Comparison of ENCODE assay signal across 8 cellular contexts in the genomic region with DNA sequence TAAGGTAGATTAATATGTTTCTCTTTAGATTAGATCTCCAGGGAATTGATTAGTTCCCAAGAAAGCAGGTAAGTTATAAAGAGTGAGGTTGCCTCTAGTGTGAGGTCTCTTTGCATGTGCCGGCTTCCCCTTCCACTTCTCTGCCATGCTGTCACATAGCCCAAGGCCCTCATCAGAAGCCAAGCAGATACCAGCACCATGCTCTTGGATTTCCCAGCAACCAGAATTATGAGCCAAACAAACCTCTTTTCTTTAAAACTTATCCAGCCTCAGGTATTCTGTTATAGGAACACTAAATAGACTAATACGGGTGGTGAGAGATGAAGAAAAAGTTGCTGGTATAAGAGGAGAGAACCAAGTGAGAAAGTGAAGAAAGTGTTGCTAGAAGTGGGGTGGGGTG.
"Had no signal": no experiment of that assay in that cellular context is flagged by ENCODE, and none has a peak within 500 bp of the region (broad histone marks: within the 10 kb centered on the region; RNA-seq: fewer than 3 reads in every experiment).

No MANE protein-coding gene starts in this region.

- DNase-seq: GDM1, GF-D8 had no signal

- FAIRE-seq: G401.6, GM12878, GM12891, GM12892, GM18507, GM19239 had no signal

- ATAC-seq: GM12878 had no signal

- H3K4me3 ChIP-seq: GM12878 had no signal
